1 cellular context compared by ENCODE assay signal in the genomic region with DNA sequence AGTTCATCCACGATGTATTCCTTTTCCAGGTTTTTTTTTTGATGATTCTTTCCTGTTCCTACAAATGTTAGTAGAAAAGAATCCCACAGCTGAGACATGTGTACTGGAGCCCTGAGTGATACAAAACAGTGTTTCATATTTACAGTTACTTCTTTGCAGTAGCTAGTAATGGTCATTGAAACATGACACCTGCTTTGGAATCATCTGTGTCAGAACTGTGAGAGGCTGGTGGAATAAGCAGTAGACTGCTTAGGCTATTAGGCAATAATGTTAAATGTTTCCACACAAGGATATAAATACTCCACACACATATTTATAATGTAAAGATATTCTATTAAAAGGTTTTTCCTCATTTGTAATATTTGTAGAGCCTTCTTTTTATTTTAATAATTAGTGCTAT.
TF ChIP-seq lines count a peak whose summit lies in the region.

No MANE protein-coding gene starts in this region.

TF ChIP-seq in WTC11, 78 proteins besides CTCF, POLR2A, EP300 and RAD21 (continued from another document):
- TF ChIP-seq, protein P1, sequence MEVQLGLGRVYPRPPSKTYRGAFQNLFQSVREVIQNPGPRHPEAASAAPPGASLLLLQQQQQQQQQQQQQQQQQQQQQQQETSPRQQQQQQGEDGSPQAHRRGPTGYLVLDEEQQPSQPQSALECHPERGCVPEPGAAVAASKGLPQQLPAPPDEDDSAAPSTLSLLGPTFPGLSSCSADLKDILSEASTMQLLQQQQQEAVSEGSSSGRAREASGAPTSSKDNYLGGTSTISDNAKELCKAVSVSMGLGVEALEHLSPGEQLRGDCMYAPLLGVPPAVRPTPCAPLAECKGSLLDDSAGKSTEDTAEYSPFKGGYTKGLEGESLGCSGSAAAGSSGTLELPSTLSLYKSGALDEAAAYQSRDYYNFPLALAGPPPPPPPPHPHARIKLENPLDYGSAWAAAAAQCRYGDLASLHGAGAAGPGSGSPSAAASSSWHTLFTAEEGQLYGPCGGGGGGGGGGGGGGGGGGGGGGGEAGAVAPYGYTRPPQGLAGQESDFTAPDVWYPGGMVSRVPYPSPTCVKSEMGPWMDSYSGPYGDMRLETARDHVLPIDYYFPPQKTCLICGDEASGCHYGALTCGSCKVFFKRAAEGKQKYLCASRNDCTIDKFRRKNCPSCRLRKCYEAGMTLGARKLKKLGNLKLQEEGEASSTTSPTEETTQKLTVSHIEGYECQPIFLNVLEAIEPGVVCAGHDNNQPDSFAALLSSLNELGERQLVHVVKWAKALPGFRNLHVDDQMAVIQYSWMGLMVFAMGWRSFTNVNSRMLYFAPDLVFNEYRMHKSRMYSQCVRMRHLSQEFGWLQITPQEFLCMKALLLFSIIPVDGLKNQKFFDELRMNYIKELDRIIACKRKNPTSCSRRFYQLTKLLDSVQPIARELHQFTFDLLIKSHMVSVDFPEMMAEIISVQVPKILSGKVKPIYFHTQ (CRISPR knock-in tag; IDR thresholded peaks at IDR 0.05), result no peak
- TF ChIP-seq SOX15 (CRISPR knock-in tag; IDR thresholded peaks at IDR 0.05), result no peak
